In genomic region chr20:61516398-61517208, GRCh38 we compare ENCODE assay signal across 1 cellular context.
TF ChIP-seq lines count a peak whose summit lies in the region.

No MANE protein-coding gene starts in this region.

TF ChIP-seq in H1, 55 proteins besides CTCF, POLR2A, EP300 and RAD21 (continued from another document):
- TF ChIP-seq ATF2 (IDR thresholded peaks at IDR 0.05; ENCODE audit: low read length), result no peak
- no peak for TF ChIP-seq POU5F1 (IDR thresholded peaks at IDR 0.05; ENCODE audit: low read depth, low read length)
- no peak for TF ChIP-seq KDM5A (IDR thresholded peaks at IDR 0.05; ENCODE audit: low read length)
- TF ChIP-seq TEAD4 (IDR thresholded peaks at IDR 0.05; ENCODE audit: low read depth, low read length), result no peak
